Comparison of ENCODE assay signal across 1 cellular context in the genomic region with DNA sequence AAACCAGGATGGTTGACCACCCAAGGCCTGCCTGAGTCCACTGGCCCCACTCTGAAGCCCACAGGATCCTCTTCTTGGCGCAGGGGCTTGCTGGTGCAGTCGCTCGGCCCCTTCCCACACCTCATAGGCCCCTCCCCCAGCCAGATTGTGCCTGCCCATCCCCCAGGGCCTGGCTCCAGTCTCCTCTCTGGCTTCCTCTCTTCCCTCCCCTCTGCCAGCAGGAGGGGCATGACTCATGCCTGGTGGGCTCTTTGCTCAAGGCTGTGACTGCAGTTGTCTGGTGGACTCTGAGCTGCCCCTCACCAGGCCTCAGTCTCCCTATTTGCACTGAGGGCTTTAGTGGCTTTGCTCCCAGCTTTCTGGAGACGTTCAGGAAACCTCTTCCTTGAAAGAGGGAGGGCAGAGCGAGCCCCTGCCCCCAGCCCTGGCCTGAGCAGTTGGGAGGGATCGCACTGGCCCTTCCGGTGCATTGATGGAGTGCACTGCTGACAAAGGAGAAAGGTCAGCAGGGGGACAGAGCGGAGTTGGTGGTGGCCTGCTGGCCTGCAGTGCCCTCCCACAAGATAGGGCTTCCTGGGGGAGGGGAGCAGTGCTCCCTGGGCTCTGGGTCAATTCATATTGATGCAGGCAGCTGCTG.
TF ChIP-seq lines count a peak whose summit lies in the region.

No MANE protein-coding gene starts in this region.

TF ChIP-seq in HepG2, 621 proteins besides CTCF, POLR2A, EP300 and RAD21 (continued from another document and continues in another):
- TF ChIP-seq HOXA5 (CRISPR knock-in tag; IDR thresholded peaks at IDR 0.05) = no peak
- TF ChIP-seq, protein P1, sequence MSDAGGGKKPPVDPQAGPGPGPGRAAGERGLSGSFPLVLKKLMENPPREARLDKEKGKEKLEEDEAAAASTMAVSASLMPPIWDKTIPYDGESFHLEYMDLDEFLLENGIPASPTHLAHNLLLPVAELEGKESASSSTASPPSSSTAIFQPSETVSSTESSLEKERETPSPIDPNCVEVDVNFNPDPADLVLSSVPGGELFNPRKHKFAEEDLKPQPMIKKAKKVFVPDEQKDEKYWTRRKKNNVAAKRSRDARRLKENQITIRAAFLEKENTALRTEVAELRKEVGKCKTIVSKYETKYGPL (CRISPR knock-in tag; IDR thresholded peaks at IDR 0.05) = no peak
- TF ChIP-seq, protein P2, sequence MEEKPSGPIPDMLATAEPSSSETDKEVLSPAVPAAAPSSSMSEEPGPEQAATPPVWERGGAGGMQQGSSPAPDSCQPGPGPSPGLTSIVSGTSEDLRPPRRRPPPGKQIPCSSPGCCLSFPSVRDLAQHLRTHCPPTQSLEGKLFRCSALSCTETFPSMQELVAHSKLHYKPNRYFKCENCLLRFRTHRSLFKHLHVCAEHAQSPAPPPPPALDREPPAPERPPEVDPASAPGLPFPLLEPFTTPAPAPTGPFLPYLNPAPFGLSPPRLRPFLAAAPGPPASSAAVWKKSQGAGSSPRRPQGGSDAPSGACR (CRISPR knock-in tag; IDR thresholded peaks at IDR 0.05) = no peak
- no peak for TF ChIP-seq NR1H2 (CRISPR knock-in tag; IDR thresholded peaks at IDR 0.05; ENCODE audit: borderline replicate concordance, low read depth)
- no peak for TF ChIP-seq ISX (CRISPR knock-in tag; conservative IDR thresholded peaks at IDR 0.05)
- no peak for TF ChIP-seq SMYD3 (CRISPR knock-in tag; IDR thresholded peaks at IDR 0.05)
- TF ChIP-seq, protein P3, sequence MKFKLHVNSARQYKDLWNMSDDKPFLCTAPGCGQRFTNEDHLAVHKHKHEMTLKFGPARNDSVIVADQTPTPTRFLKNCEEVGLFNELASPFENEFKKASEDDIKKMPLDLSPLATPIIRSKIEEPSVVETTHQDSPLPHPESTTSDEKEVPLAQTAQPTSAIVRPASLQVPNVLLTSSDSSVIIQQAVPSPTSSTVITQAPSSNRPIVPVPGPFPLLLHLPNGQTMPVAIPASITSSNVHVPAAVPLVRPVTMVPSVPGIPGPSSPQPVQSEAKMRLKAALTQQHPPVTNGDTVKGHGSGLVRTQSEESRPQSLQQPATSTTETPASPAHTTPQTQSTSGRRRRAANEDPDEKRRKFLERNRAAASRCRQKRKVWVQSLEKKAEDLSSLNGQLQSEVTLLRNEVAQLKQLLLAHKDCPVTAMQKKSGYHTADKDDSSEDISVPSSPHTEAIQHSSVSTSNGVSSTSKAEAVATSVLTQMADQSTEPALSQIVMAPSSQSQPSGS (CRISPR knock-in tag; IDR thresholded peaks at IDR 0.05) = no peak
- TF ChIP-seq KDM5A (IDR thresholded peaks at IDR 0.05; ENCODE audit: borderline replicate concordance, low read length) = no peak
- no peak for TF ChIP-seq NR3C1 (CRISPR knock-in tag; IDR thresholded peaks at IDR 0.05)
- no peak for TF ChIP-seq FIP1L1 (IDR thresholded peaks at IDR 0.05; ENCODE audit: borderline replicate concordance, insufficient read depth, low read depth, low read length)
- TF ChIP-seq ZMYM2 (CRISPR knock-in tag; IDR thresholded peaks at IDR 0.05) = no peak
- no peak for TF ChIP-seq YY1 (IDR thresholded peaks at IDR 0.05; ENCODE audit: insufficient read depth, insufficient replicate concordance, low read depth, low read length)
- no peak for TF ChIP-seq ISL2 (CRISPR knock-in tag; IDR thresholded peaks at IDR 0.05)
- no peak for TF ChIP-seq ZSCAN20 (CRISPR knock-in tag; IDR thresholded peaks at IDR 0.05; ENCODE audit: borderline replicate concordance)
- no peak for TF ChIP-seq FOXM1 (CRISPR knock-in tag; IDR thresholded peaks at IDR 0.05)
- no peak for TF ChIP-seq CC2D1A (CRISPR knock-in tag; IDR thresholded peaks at IDR 0.05)
- no peak for TF ChIP-seq CENPT (CRISPR knock-in tag; IDR thresholded peaks at IDR 0.05; ENCODE audit: low read depth)
- TF ChIP-seq, protein P4, sequence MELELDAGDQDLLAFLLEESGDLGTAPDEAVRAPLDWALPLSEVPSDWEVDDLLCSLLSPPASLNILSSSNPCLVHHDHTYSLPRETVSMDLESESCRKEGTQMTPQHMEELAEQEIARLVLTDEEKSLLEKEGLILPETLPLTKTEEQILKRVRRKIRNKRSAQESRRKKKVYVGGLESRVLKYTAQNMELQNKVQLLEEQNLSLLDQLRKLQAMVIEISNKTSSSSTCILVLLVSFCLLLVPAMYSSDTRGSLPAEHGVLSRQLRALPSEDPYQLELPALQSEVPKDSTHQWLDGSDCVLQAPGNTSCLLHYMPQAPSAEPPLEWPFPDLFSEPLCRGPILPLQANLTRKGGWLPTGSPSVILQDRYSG (CRISPR knock-in tag; IDR thresholded peaks at IDR 0.05) = no peak
- no peak for TF ChIP-seq POLR2G (IDR thresholded peaks at IDR 0.05; ENCODE audit: low read depth, low read length)
- TF ChIP-seq ZBTB20 (CRISPR knock-in tag; IDR thresholded peaks at IDR 0.05; ENCODE audit: borderline replicate concordance, low read depth) = no peak
- TF ChIP-seq, protein P5, sequence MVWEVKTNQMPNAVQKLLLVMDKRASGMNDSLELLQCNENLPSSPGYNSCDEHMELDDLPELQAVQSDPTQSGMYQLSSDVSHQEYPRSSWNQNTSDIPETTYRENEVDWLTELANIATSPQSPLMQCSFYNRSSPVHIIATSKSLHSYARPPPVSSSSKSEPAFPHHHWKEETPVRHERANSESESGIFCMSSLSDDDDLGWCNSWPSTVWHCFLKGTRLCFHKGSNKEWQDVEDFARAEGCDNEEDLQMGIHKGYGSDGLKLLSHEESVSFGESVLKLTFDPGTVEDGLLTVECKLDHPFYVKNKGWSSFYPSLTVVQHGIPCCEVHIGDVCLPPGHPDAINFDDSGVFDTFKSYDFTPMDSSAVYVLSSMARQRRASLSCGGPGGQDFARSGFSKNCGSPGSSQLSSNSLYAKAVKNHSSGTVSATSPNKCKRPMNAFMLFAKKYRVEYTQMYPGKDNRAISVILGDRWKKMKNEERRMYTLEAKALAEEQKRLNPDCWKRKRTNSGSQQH (CRISPR knock-in tag; IDR thresholded peaks at IDR 0.05; ENCODE audit: low read depth) = no peak
- no peak for TF ChIP-seq WIZ (CRISPR knock-in tag; IDR thresholded peaks at IDR 0.05)
- no peak for TF ChIP-seq SCMH1 (CRISPR knock-in tag; IDR thresholded peaks at IDR 0.05; ENCODE audit: borderline replicate concordance)
- no peak for TF ChIP-seq ZNF224 (CRISPR knock-in tag; IDR thresholded peaks at IDR 0.05)
- no peak for TF ChIP-seq ZNF619 (CRISPR knock-in tag; IDR thresholded peaks at IDR 0.05)
- no peak for TF ChIP-seq ZNF879 (CRISPR knock-in tag; IDR thresholded peaks at IDR 0.05)
- peak; percentile 54; the same call in 1 of the 2 replicates for TF ChIP-seq KAT8 (CRISPR knock-in tag; IDR thresholded peaks at IDR 0.05)
- no peak for TF ChIP-seq MYNN (CRISPR knock-in tag; IDR thresholded peaks at IDR 0.05; ENCODE audit: low read depth)
- peak; percentile 72; the same call in 1 of the 2 replicates for TF ChIP-seq KDM5B (CRISPR knock-in tag; IDR thresholded peaks at IDR 0.05; ENCODE audit: borderline replicate concordance)
- TF ChIP-seq ARNTL (CRISPR knock-in tag; IDR thresholded peaks at IDR 0.05) = no peak
- TF ChIP-seq, protein P6, sequence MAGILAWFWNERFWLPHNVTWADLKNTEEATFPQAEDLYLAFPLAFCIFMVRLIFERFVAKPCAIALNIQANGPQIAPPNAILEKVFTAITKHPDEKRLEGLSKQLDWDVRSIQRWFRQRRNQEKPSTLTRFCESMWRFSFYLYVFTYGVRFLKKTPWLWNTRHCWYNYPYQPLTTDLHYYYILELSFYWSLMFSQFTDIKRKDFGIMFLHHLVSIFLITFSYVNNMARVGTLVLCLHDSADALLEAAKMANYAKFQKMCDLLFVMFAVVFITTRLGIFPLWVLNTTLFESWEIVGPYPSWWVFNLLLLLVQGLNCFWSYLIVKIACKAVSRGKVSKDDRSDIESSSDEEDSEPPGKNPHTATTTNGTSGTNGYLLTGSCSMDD (CRISPR knock-in tag; IDR thresholded peaks at IDR 0.05) = no peak
- TF ChIP-seq, protein P7, sequence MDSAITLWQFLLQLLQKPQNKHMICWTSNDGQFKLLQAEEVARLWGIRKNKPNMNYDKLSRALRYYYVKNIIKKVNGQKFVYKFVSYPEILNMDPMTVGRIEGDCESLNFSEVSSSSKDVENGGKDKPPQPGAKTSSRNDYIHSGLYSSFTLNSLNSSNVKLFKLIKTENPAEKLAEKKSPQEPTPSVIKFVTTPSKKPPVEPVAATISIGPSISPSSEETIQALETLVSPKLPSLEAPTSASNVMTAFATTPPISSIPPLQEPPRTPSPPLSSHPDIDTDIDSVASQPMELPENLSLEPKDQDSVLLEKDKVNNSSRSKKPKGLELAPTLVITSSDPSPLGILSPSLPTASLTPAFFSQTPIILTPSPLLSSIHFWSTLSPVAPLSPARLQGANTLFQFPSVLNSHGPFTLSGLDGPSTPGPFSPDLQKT (CRISPR knock-in tag; IDR thresholded peaks at IDR 0.05; ENCODE audit: borderline replicate concordance) = no peak
- TF ChIP-seq, protein P8, sequence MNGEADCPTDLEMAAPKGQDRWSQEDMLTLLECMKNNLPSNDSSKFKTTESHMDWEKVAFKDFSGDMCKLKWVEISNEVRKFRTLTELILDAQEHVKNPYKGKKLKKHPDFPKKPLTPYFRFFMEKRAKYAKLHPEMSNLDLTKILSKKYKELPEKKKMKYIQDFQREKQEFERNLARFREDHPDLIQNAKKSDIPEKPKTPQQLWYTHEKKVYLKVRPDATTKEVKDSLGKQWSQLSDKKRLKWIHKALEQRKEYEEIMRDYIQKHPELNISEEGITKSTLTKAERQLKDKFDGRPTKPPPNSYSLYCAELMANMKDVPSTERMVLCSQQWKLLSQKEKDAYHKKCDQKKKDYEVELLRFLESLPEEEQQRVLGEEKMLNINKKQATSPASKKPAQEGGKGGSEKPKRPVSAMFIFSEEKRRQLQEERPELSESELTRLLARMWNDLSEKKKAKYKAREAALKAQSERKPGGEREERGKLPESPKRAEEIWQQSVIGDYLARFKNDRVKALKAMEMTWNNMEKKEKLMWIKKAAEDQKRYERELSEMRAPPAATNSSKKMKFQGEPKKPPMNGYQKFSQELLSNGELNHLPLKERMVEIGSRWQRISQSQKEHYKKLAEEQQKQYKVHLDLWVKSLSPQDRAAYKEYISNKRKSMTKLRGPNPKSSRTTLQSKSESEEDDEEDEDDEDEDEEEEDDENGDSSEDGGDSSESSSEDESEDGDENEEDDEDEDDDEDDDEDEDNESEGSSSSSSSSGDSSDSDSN (CRISPR knock-in tag; IDR thresholded peaks at IDR 0.05) = no peak
- TF ChIP-seq ZNF589 (CRISPR knock-in tag; conservative IDR thresholded peaks at IDR 0.05) = no peak
- no peak for TF ChIP-seq SUZ12 (IDR thresholded peaks at IDR 0.05; ENCODE audit: low read depth, low read length)
- TF ChIP-seq FOSL2 (CRISPR knock-in tag; IDR thresholded peaks at IDR 0.05) = peak; percentile 97
- no peak for TF ChIP-seq ZNF124 (CRISPR knock-in tag; IDR thresholded peaks at IDR 0.05)
- TF ChIP-seq ZMYM4 (CRISPR knock-in tag; IDR thresholded peaks at IDR 0.05) = no peak
- TF ChIP-seq ZNF563 (CRISPR knock-in tag; IDR thresholded peaks at IDR 0.05) = no peak
- peak; percentile 96 for TF ChIP-seq PRPF4 (IDR thresholded peaks at IDR 0.05; ENCODE audit: low read depth, low read length, poor library complexity, severe bottlenecking)
- no peak for TF ChIP-seq ZNF577 (CRISPR knock-in tag; IDR thresholded peaks at IDR 0.05; ENCODE audit: borderline replicate concordance, low read depth)
- no peak for TF ChIP-seq ZNF383 (CRISPR knock-in tag; IDR thresholded peaks at IDR 0.05; ENCODE audit: borderline replicate concordance)
- no peak for TF ChIP-seq POLR2AphosphoS2 (IDR thresholded peaks at IDR 0.05; ENCODE audit: low read depth, low read length)
- TF ChIP-seq HNF4G (IDR thresholded peaks at IDR 0.05; ENCODE audit: borderline replicate concordance, low read depth, low read length) = no peak
- no peak; the same call in 1 of the 2 replicates for TF ChIP-seq HNF4G (CRISPR knock-in tag; IDR thresholded peaks at IDR 0.05; ENCODE audit: borderline replicate concordance, low read depth)
- no peak for TF ChIP-seq ZNF292 (CRISPR knock-in tag; IDR thresholded peaks at IDR 0.05; ENCODE audit: borderline replicate concordance, low read depth)
- TF ChIP-seq, protein P9, sequence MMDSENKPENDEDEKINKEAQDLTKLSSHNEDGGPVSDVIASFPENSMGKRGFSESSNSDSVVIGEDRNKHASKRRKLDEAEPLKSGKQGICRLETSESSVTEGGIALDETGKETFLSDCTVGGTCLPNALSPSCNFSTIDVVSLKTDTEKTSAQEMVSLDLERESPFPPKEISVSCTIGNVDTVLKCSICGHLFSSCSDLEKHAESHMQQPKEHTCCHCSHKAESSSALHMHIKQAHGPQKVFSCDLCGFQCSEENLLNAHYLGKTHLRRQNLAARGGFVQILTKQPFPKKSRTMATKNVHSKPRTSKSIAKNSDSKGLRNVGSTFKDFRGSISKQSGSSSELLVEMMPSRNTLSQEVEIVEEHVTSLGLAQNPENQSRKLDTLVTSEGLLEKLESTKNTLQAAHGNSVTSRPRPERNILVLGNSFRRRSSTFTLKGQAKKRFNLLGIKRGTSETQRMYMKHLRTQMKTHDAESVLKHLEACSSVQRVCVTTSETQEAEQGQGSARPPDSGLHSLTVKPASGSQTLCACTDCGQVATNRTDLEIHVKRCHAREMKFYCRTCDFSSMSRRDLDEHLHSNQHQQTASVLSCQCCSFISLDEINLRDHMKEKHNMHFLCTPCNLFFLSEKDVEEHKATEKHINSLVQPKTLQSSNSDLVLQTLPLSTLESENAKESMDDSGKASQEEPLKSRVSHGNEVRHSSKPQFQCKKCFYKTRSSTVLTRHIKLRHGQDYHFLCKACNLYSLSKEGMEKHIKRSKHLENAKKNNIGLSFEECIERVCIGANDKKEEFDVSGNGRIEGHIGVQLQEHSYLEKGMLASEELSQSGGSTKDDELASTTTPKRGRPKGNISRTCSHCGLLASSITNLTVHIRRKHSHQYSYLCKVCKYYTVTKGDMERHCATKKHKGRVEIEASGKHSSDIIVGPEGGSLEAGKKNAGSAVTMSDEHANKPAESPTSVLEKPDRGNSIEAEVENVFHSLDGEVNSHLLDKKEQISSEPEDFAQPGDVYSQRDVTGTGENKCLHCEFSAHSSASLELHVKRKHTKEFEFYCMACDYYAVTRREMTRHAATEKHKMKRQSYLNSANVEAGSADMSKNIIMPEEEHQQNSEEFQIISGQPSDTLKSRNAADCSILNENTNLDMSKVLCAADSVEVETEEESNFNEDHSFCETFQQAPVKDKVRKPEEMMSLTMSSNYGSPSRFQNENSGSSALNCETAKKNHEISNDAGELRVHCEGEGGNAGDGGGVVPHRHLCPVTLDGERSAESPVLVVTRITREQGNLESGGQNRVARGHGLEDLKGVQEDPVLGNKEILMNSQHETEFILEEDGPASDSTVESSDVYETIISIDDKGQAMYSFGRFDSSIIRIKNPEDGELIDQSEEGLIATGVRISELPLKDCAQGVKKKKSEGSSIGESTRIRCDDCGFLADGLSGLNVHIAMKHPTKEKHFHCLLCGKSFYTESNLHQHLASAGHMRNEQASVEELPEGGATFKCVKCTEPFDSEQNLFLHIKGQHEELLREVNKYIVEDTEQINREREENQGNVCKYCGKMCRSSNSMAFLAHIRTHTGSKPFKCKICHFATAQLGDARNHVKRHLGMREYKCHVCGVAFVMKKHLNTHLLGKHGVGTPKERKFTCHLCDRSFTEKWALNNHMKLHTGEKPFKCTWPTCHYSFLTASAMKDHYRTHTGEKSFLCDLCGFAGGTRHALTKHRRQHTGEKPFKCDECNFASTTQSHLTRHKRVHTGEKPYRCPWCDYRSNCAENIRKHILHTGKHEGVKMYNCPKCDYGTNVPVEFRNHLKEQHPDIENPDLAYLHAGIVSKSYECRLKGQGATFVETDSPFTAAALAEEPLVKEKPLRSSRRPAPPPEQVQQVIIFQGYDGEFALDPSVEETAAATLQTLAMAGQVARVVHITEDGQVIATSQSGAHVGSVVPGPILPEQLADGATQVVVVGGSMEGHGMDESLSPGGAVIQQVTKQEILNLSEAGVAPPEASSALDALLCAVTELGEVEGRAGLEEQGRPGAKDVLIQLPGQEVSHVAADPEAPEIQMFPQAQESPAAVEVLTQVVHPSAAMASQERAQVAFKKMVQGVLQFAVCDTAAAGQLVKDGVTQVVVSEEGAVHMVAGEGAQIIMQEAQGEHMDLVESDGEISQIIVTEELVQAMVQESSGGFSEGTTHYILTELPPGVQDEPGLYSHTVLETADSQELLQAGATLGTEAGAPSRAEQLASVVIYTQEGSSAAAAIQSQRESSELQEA (CRISPR knock-in tag; IDR thresholded peaks at IDR 0.05; ENCODE audit: not compliant biosample characterization) = no peak
